22 cellular contexts compared by ENCODE assay signal in genomic region chrX:31268359-31268758, GRCh38.
DNase-seq lines count a peak whose midpoint lies in the region; ATAC-seq and TF ChIP-seq lines count a peak whose summit lies in the region.
"Had no signal": no experiment of that assay in that cellular context is flagged by ENCODE, and none has a peak within 500 bp of the region (broad histone marks: within the 10 kb centered on the region; RNA-seq: fewer than 3 reads in every experiment).

No MANE protein-coding gene starts in this region.

- H3K4ac ChIP-seq in IMR-90 (ENCODE audit: low read depth, low read length) = no peak overlapping the region

- intact Hi-C loops in IMR-90 (cut with micrococcal nuclease) = loop anchor here (5.0 to 10.0 kb wide), 2 partner anchors 156 to 231 kb away; no protein-coding TSS in a partner anchor

- H3K27ac ChIP-seq in IMR-90 (ENCODE audit: insufficient read depth, low read length) = no peak overlapping the region
- no peak overlapping the region for H3K27ac ChIP-seq in liver (ENCODE audit: low read depth in 1 of 2, low read length in 2 of 2)
- H3K27ac ChIP-seq: BLaER1, esophagus squamous epithelium, spleen had no signal

- no TSS peak for BruUV-seq in IMR-90 (replicated peaks; lab: Mats Ljungman, UMichigan)

- DNase-seq in DMS53 treated with DMSO at 0.1 percent for 48 hours (lab: John Stamatoyannopoulos, UW; ENCODE audit: unreplicated experiment) (peak; percentile 1), IMR-90 (peak; percentile 16), astrocyte of the cerebellum (ENCODE audit: low read depth) (no peak), foreskin melanocyte (no peak), DMS153 (lab: John Stamatoyannopoulos, UW) (no peak), NCI-H510A treated with DMSO at 0.1 percent for 48 hours (lab: John Stamatoyannopoulos, UW) (no peak)
- DNase-seq in stimulated activated CD4-positive, alpha-beta T cell treated with anti-CD3 and anti-CD28 coated beads, Interleukin-4, amount 100 ng/mL, for 4 hours = no peak
- DNase-seq: activated CD4-positive, alpha-beta T cell treated with anti-CD3 and anti-CD28 coated beads for 36 hours; activated CD8-positive, alpha-beta memory T cell treated with anti-CD3 and anti-CD28 coated beads, Interleukin-2, amount 50 U/mL, for 48 hours; activated naive CD4-positive, alpha-beta T cell; DMS79; dorsolateral prefrontal cortex; esophagus squamous epithelium; hippocampal formation; left colon; NCI-H2171 treated with DMSO at 0.1 percent for 48 hours; posterior cingulate gyrus; SIG-M5; spleen; stimulated activated naive CD4-positive, alpha-beta T cell had no signal

- peak; percentile 31; the same call in 1 of the 2 replicates for TF ChIP-seq CTCF in IMR-90 (conservative IDR thresholded peaks at IDR 0.05; ENCODE audit: low read depth, low read length)
- peak; percentile 10 for TF ChIP-seq CTCF in astrocyte of the cerebellum (IDR thresholded peaks at IDR 0.05; ENCODE audit: low read depth, low read length, missing control alignments)
- no peak for TF ChIP-seq CTCF in liver (IDR thresholded peaks at IDR 0.05; ENCODE audit: low read depth, low read length, missing input control)

- H4K5ac ChIP-seq in IMR-90 (ENCODE audit: low read depth, low read length) = no peak overlapping the region

- no peaks in the 10 kb centered on the region for H4K20me1 ChIP-seq in IMR-90 (ENCODE audit: insufficient read depth, low read length)

- no CpG with 5 or more reads among the region's 4 CpGs for WGBS in IMR-90 (ENCODE audit: extremely low coverage in 2 of 2, insufficient read length in 1 of 2), 2 experiments
- WGBS in liver = 34% methylated on average over 4 of the region's 4 CpGs

- 0 out of 4 replicates have a peak, but pooled peaks cover 3 to 4% of the 10 kb centered on the region in 2 experiments for H3K79me1 ChIP-seq in IMR-90 (ENCODE audit: low read depth in 1 of 2, low read length in 2 of 2)

- H2BK5ac ChIP-seq in IMR-90 (ENCODE audit: low read depth, low read length, poor library complexity, severe bottlenecking) = no peak overlapping the region

- no peak overlapping the region for H2BK20ac ChIP-seq in IMR-90 (ENCODE audit: low read depth, low read length)

- H3K23ac ChIP-seq in IMR-90 (ENCODE audit: low read depth, low read length) = no peak overlapping the region

- H2AK5ac ChIP-seq in IMR-90 (ENCODE audit: low read depth, low read length) = no peak overlapping the region

- POLR2A ChIA-PET in IMR-90 (lab: Charles Lee; ENCODE audit: unreplicated experiment) = no interaction called here

- no peak overlapping the region for H3K4me2 ChIP-seq in IMR-90 (ENCODE audit: low read depth, low read length)
- H3K4me2 ChIP-seq: BLaER1 had no signal

- in situ Hi-C loops in IMR-90 (cut with MboI; ENCODE audit: low sequenced_read_pairs) = no loop called here
- in situ Hi-C loops in astrocyte of the cerebellum (cut with HindIII; ENCODE audit: low sequenced_read_pairs) = no loop called here

- H2BK120ac ChIP-seq in IMR-90 (ENCODE audit: low read depth, low read length) = no peak overlapping the region

- H3K36me3 ChIP-seq in IMR-90 (ENCODE audit: control insufficient read depth, insufficient read depth, low read length) (no peaks in the 10 kb centered on the region), liver (ENCODE audit: control insufficient read depth in 4 of 4, insufficient read depth in 3 of 4, low read depth in 1 of 4, low read length in 3 of 4) (no peaks in the 10 kb centered on the region)
- H3K36me3 ChIP-seq: BLaER1, esophagus squamous epithelium, spleen had no signal

- no peaks in the 10 kb centered on the region for H3K27me3 ChIP-seq in IMR-90 (ENCODE audit: control insufficient read depth, insufficient read depth, low read length)
- no peaks in the 10 kb centered on the region for H3K27me3 ChIP-seq in liver (ENCODE audit: control insufficient read depth in 4 of 4, insufficient read depth in 4 of 4, low read length in 3 of 4)
- H3K27me3 ChIP-seq: esophagus squamous epithelium had no signal

- no peak for ATAC-seq in IMR-90 (ENCODE audit: low read depth)
- ATAC-seq: activated CD4-positive, alpha-beta T cell treated with anti-CD3 and anti-CD28 coated beads for 36 hours; left colon had no signal

- CTCF ChIA-PET in IMR-90 (lab: Yijun Ruan, JAX) = no interaction called here

- dilution Hi-C loops in IMR-90 (cut with HindIII; ENCODE audit: low sequenced_read_pairs, unreplicated experiment) = no loop called here

- no peak overlapping the region for H2BK15ac ChIP-seq in IMR-90 (ENCODE audit: low read depth, low read length)

- no peak overlapping the region for H4K91ac ChIP-seq in IMR-90 (ENCODE audit: insufficient read depth, low read depth, low read length)

- H3K56ac ChIP-seq in IMR-90 (ENCODE audit: extremely low read depth, insufficient read depth, low read length) = no peak overlapping the region

- no peak for TF ChIP-seq POLR2A in IMR-90 (IDR thresholded peaks at IDR 0.05; ENCODE audit: low read depth, low read length)

- TF ChIP-seq RAD21 in IMR-90 (IDR thresholded peaks at IDR 0.05; ENCODE audit: low read length) (peak; percentile 35), liver (IDR thresholded peaks at IDR 0.05) (peak; percentile 44 to 48)

- no peak overlapping the region for H2AFZ ChIP-seq in IMR-90 (replicated peaks; ENCODE audit: low read length, poor library complexity)

- H3K9me3 ChIP-seq in IMR-90 (ENCODE audit: control insufficient read depth, insufficient read depth, low read length) (no peaks in the 10 kb centered on the region), liver (ENCODE audit: control insufficient read depth in 4 of 4, low read length in 3 of 4) (no peaks in the 10 kb centered on the region)
- H3K9me3 ChIP-seq: BLaER1, esophagus squamous epithelium, spleen had no signal

- H3K4me3 ChIP-seq in IMR-90 (ENCODE audit: insufficient read depth, low read depth, low read length) (no peak overlapping the region), astrocyte of the cerebellum (ENCODE audit: low read depth, low read length) (no peak overlapping the region), liver (ENCODE audit: low read depth in 1 of 3, low read length in 3 of 3) (no peak overlapping the region)
- H3K4me3 ChIP-seq: BLaER1, dorsolateral prefrontal cortex, esophagus squamous epithelium, spleen had no signal

- no peak overlapping the region for H4K8ac ChIP-seq in IMR-90 (ENCODE audit: low read depth in 2 of 2, low read length in 2 of 2)

- H3K4me1 ChIP-seq in IMR-90 (ENCODE audit: control insufficient read depth, insufficient read depth, low read length) = no peaks in the 10 kb centered on the region
- H3K4me1 ChIP-seq in liver (ENCODE audit: control insufficient read depth in 4 of 4, insufficient read depth in 4 of 4, low read length in 3 of 4) = peaks cover 0 to 5% (median under 1%) of the 10 kb centered on the region in 4 donors

- H3K18ac ChIP-seq in IMR-90 (ENCODE audit: low read depth, low read length) = no peak overlapping the region

- H3K9me1 ChIP-seq in IMR-90 (ENCODE audit: insufficient read depth, low read length) = no peaks in the 10 kb centered on the region

- no peak overlapping the region for H2AK9ac ChIP-seq in IMR-90 (replicated peaks; ENCODE audit: low read depth, low read length, poor library complexity)

- no peak overlapping the region for H3K14ac ChIP-seq in IMR-90 (replicated peaks; ENCODE audit: low read depth, low read length)

- no peak overlapping the region for H3K9ac ChIP-seq in IMR-90 (ENCODE audit: low read depth, low read length)
- no peak overlapping the region for H3K9ac ChIP-seq in liver (ENCODE audit: low read depth in 1 of 2, low read length in 2 of 2)
- H3K9ac ChIP-seq: BLaER1 had no signal

TF ChIP-seq in IMR-90, 13 proteins besides CTCF, POLR2A, EP300 and RAD21:
- no peak for TF ChIP-seq CEBPB (IDR thresholded peaks at IDR 0.05; ENCODE audit: low read depth, low read length)
- TF ChIP-seq NFE2L2 (IDR thresholded peaks at IDR 0.05; ENCODE audit: low read depth, low read length) = no peak
- TF ChIP-seq CHD1 (IDR thresholded peaks at IDR 0.05; ENCODE audit: low read depth, low read length) = no peak
- no peak for TF ChIP-seq MXI1 (IDR thresholded peaks at IDR 0.05; ENCODE audit: borderline replicate concordance, low read depth, low read length)
- no peak for TF ChIP-seq BHLHE40 (IDR thresholded peaks at IDR 0.05; ENCODE audit: low read depth, low read length)
- no peak for TF ChIP-seq MAZ (IDR thresholded peaks at IDR 0.05; ENCODE audit: borderline replicate concordance, low read depth, low read length)
- no peak for TF ChIP-seq FOS (IDR thresholded peaks at IDR 0.05; ENCODE audit: low read depth, low read length)
- no peak for TF ChIP-seq USF2 (IDR thresholded peaks at IDR 0.05; ENCODE audit: low read depth, low read length)

TF ChIP-seq in liver, 16 proteins besides CTCF, POLR2A, EP300 and RAD21 (continues in another document):
- TF ChIP-seq JUND (IDR thresholded peaks at IDR 0.05) (no peak), FOXA1 (IDR thresholded peaks at IDR 0.05) (no peak), HNF4A (conservative IDR thresholded peaks at IDR 0.05) (no peak), EGR1 (IDR thresholded peaks at IDR 0.05; ENCODE audit: low read depth in 2 of 2) (no peak), RXRA (IDR thresholded peaks at IDR 0.05) (no peak), HNF4G (IDR thresholded peaks at IDR 0.05) (no peak), FOXA2 (IDR thresholded peaks at IDR 0.05) (no peak), YY1 (IDR thresholded peaks at IDR 0.05) (no peak)
- TF ChIP-seq, protein P1, sequence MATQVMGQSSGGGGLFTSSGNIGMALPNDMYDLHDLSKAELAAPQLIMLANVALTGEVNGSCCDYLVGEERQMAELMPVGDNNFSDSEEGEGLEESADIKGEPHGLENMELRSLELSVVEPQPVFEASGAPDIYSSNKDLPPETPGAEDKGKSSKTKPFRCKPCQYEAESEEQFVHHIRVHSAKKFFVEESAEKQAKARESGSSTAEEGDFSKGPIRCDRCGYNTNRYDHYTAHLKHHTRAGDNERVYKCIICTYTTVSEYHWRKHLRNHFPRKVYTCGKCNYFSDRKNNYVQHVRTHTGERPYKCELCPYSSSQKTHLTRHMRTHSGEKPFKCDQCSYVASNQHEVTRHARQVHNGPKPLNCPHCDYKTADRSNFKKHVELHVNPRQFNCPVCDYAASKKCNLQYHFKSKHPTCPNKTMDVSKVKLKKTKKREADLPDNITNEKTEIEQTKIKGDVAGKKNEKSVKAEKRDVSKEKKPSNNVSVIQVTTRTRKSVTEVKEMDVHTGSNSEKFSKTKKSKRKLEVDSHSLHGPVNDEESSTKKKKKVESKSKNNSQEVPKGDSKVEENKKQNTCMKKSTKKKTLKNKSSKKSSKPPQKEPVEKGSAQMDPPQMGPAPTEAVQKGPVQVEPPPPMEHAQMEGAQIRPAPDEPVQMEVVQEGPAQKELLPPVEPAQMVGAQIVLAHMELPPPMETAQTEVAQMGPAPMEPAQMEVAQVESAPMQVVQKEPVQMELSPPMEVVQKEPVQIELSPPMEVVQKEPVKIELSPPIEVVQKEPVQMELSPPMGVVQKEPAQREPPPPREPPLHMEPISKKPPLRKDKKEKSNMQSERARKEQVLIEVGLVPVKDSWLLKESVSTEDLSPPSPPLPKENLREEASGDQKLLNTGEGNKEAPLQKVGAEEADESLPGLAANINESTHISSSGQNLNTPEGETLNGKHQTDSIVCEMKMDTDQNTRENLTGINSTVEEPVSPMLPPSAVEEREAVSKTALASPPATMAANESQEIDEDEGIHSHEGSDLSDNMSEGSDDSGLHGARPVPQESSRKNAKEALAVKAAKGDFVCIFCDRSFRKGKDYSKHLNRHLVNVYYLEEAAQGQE (IDR thresholded peaks at IDR 0.05) = no peak

Comparison
In these comparisons a context has a peak if more than half of its experiments do, and no peak if none do; other contexts are left out.
1. DNase-seq: peak in DMS53 treated with DMSO at 0.1 percent for 48 hours (single experiment) and IMR-90 (single experiment); none in astrocyte of the cerebellum (single experiment), stimulated activated CD4-positive, alpha-beta T cell treated with anti-CD3 and anti-CD28 coated beads, Interleukin-4, amount 100 ng/mL, for 4 hours (0 of 2), foreskin melanocyte (single experiment), DMS153 (single experiment) and NCI-H510A treated with DMSO at 0.1 percent for 48 hours (single experiment).